ENCODE assay signal across 8 cellular contexts in genomic region chr17:41678907-41679739, GRCh38. TPM values are rescaled to one million over a fixed set of nuclear protein-coding genes. Genes with fewer than 3 reads are reported as not detected.
DNase-seq lines count a peak whose midpoint lies in the region; ATAC-seq and TF ChIP-seq lines count a peak whose summit lies in the region.

No MANE protein-coding gene starts in this region.

- no peak for TF ChIP-seq POLR2A in IMR-90 (IDR thresholded peaks at IDR 0.05; ENCODE audit: low read depth, low read length)

- in situ Hi-C loops in IMR-90 (cut with MboI; ENCODE audit: low sequenced_read_pairs): no loop called here

- peak overlapping the region in 1 of 2 experiments; percentile 74; a peak in 3 of 4 replicates for H4K8ac ChIP-seq in IMR-90 (ENCODE audit: low read depth in 2 of 2, low read length in 2 of 2)

- peaks cover 1% of the 10 kb centered on the region for H3K36me3 Mint-ChIP-seq in activated CD4-positive, alpha-beta T cell treated with anti-CD3 and anti-CD28 coated beads, Interleukin-2, amount 10 ng/mL, durations not matched to agents 24 days and 14 days (ENCODE audit: low read depth)

- H3K23ac ChIP-seq in IMR-90 (ENCODE audit: low read depth, low read length): no peak overlapping the region; the same call in 1 of the 2 replicates

- no peaks in the 10 kb centered on the region for H3K9me1 ChIP-seq in IMR-90 (ENCODE audit: insufficient read depth, low read length)

- peak overlapping the region; percentile 51 for H2BK120ac ChIP-seq in IMR-90 (ENCODE audit: low read depth, low read length)

- DNase-seq in IMR-90: peak; percentile 28
- DNase-seq in activated CD4-positive, alpha-beta T cell treated with anti-CD3 and anti-CD28 coated beads, Interleukin-2, amount 10 ng/mL, durations not matched to agents 24 days and 14 days: peak; percentile 94
- no peak for DNase-seq in HEK293T (ENCODE audit: extremely low spot score)
- DNase-seq in amygdala (lab: John Stamatoyannopoulos, UW): no peak

- H3K27ac Mint-ChIP-seq in activated CD4-positive, alpha-beta T cell treated with anti-CD3 and anti-CD28 coated beads, Interleukin-2, amount 10 ng/mL, durations not matched to agents 24 days and 14 days: peak overlapping the region; percentile 98

- H4K20me1 ChIP-seq in BLaER1 (no peaks in the 10 kb centered on the region), IMR-90 (ENCODE audit: insufficient read depth, low read length) (no peaks in the 10 kb centered on the region)

- no peak overlapping the region for H3K56ac ChIP-seq in IMR-90 (ENCODE audit: extremely low read depth, insufficient read depth, low read length)

- no peak overlapping the region for H3K9ac ChIP-seq in BLaER1
- peak overlapping the region; percentile 38; the same call in 1 of the 2 replicates for H3K9ac ChIP-seq in IMR-90 (ENCODE audit: low read depth, low read length)
- H3K9ac ChIP-seq in rectal smooth muscle tissue (ENCODE audit: low read length): no peak overlapping the region

- H3K4me1 Mint-ChIP-seq in activated CD4-positive, alpha-beta T cell treated with anti-CD3 and anti-CD28 coated beads, Interleukin-2, amount 10 ng/mL, durations not matched to agents 24 days and 14 days: peaks cover 51% of the 10 kb centered on the region

- H3K4ac ChIP-seq in IMR-90 (ENCODE audit: low read depth, low read length): peak overlapping the region; percentile 58

- no peaks in the 10 kb centered on the region for H3K27me3 Mint-ChIP-seq in activated CD4-positive, alpha-beta T cell treated with anti-CD3 and anti-CD28 coated beads, Interleukin-2, amount 10 ng/mL, durations not matched to agents 24 days and 14 days

- H2AK9ac ChIP-seq in IMR-90 (replicated peaks; ENCODE audit: low read depth, low read length, poor library complexity): no peak overlapping the region

- H3K36me3 ChIP-seq in BLaER1 (no peaks in the 10 kb centered on the region), IMR-90 (ENCODE audit: control insufficient read depth, insufficient read depth, low read length) (no peaks in the 10 kb centered on the region), rectal smooth muscle tissue (ENCODE audit: control insufficient read depth, insufficient read depth, low read length) (no peaks in the 10 kb centered on the region)

- H3K14ac ChIP-seq in IMR-90 (replicated peaks; ENCODE audit: low read depth, low read length): peak overlapping the region; percentile 73; the same call in 1 of the 2 replicates

- no peaks in the 10 kb centered on the region for H3K9me3 Mint-ChIP-seq in activated CD4-positive, alpha-beta T cell treated with anti-CD3 and anti-CD28 coated beads, Interleukin-2, amount 10 ng/mL, durations not matched to agents 24 days and 14 days

- CTCF ChIA-PET in IMR-90 (lab: Yijun Ruan, JAX) (interaction anchor here (1.0 to 1.3 kb wide), 3 partner anchors 9 to 13 kb away, joined by 3 to 5 read pairs (median 4); partner anchors contain the start of gene EIF1), HEK293T (lab: Yijun Ruan, JAX) (interaction anchor here (1.2 to 1.8 kb wide), 5 partner anchors 9 to 130 kb away, joined by 4 to 8 read pairs (median 5); partner anchors contain the start of gene EIF1)

- WGBS in IMR-90 (ENCODE audit: extremely low coverage in 2 of 2, insufficient read length in 1 of 2), 2 experiments: 50% methylated on average over 1 of the region's 6 CpGs; no CpG with 5 or more reads in 1 of the 2 experiments

- TF ChIP-seq CTCF in IMR-90 (conservative IDR thresholded peaks at IDR 0.05; ENCODE audit: low read depth, low read length): no peak

- H3K27me3 ChIP-seq in BLaER1: peaks cover 7% of the 10 kb centered on the region; the same call in 1 of the 2 replicates
- H3K27me3 ChIP-seq in IMR-90 (ENCODE audit: control insufficient read depth, insufficient read depth, low read length): peaks cover 12% of the 10 kb centered on the region
- H3K27me3 ChIP-seq in rectal smooth muscle tissue (ENCODE audit: control insufficient read depth, insufficient read depth, low read length): no peaks in the 10 kb centered on the region

- H3K79me1 ChIP-seq in IMR-90 (ENCODE audit: low read depth in 1 of 2, low read length in 2 of 2): no peaks in the 10 kb centered on the region

- H3K4me3 Mint-ChIP-seq in activated CD4-positive, alpha-beta T cell treated with anti-CD3 and anti-CD28 coated beads, Interleukin-2, amount 10 ng/mL, durations not matched to agents 24 days and 14 days: peak overlapping the region; percentile 86

- H3K9me3 ChIP-seq in BLaER1 (peaks cover 18% of the 10 kb centered on the region), IMR-90 (ENCODE audit: control insufficient read depth, insufficient read depth, low read length) (no peaks in the 10 kb centered on the region)

- BruUV-seq in IMR-90 (replicated peaks; lab: Mats Ljungman, UMichigan): no TSS peak

- peak overlapping the region; percentile 80 for H2AFZ ChIP-seq in IMR-90 (replicated peaks; ENCODE audit: low read length, poor library complexity)

- peak overlapping the region; percentile 79 for H4K5ac ChIP-seq in IMR-90 (ENCODE audit: low read depth, low read length)

- H3K18ac ChIP-seq in IMR-90 (ENCODE audit: low read depth, low read length): peak overlapping the region; percentile 73

- ATAC-seq in GM19395 (IDR thresholded peaks at IDR 0.05; ENCODE audit: unreplicated experiment) (peak; percentile 56), IMR-90 (ENCODE audit: low read depth) (peak; percentile 57), esophagus mucosa (peak; percentile 80)

- H3K27ac ChIP-seq in BLaER1: peak overlapping the region; percentile 7; the same call in 1 of the 2 replicates
- H3K27ac ChIP-seq in IMR-90 (ENCODE audit: insufficient read depth, low read length): peak overlapping the region; percentile 47; the same call in 1 of the 2 replicates
- H3K27ac ChIP-seq in rectal smooth muscle tissue (ENCODE audit: low read depth, low read length): no peak overlapping the region

- 0 out of 2 replicates have a peak overlapping the region, but pooled peaks have one; percentile 6 for H2AK5ac ChIP-seq in IMR-90 (ENCODE audit: low read depth, low read length)

- peak overlapping the region; percentile 10; the same call in 1 of the 2 replicates for H4K91ac ChIP-seq in IMR-90 (ENCODE audit: insufficient read depth, low read depth, low read length)

- POLR2A ChIA-PET in IMR-90 (lab: Charles Lee; ENCODE audit: unreplicated experiment) (interaction anchor here (0.6 to 1.7 kb wide), 2 partner anchors 10 to 860 kb away, joined by 3 to 9 read pairs; partner anchors contain the start of gene EIF1), HEK293T (lab: Yijun Ruan, JAX) (interaction anchor here (6.5 kb wide), 1 partner anchor 10 kb away, joined by 131 read pairs; the partner anchor contains the start of gene EIF1)

- H3K4me3 ChIP-seq in BLaER1 (no peak overlapping the region), IMR-90 (ENCODE audit: insufficient read depth, low read depth, low read length) (peak overlapping the region; percentile 28; the same call in 1 of the 2 replicates), rectal smooth muscle tissue (ENCODE audit: low read length) (peak overlapping the region; percentile 47)

- H2BK20ac ChIP-seq in IMR-90 (ENCODE audit: low read depth, low read length): peak overlapping the region; percentile 59; the same call in 1 of the 2 replicates

- peak overlapping the region; percentile 61 for H2BK5ac ChIP-seq in IMR-90 (ENCODE audit: low read depth, low read length, poor library complexity, severe bottlenecking)

- dilution Hi-C loops in IMR-90 (cut with HindIII; ENCODE audit: low sequenced_read_pairs, unreplicated experiment): no loop called here

- TF ChIP-seq RAD21 in IMR-90 (IDR thresholded peaks at IDR 0.05; ENCODE audit: low read length): no peak

- peak overlapping the region; percentile 47; the same call in 1 of the 3 replicates for H2BK15ac ChIP-seq in IMR-90 (ENCODE audit: low read depth, low read length)

- peaks cover 27% of the 10 kb centered on the region for H3K4me1 ChIP-seq in BLaER1
- H3K4me1 ChIP-seq in IMR-90 (ENCODE audit: control insufficient read depth, insufficient read depth, low read length): peaks cover 6% of the 10 kb centered on the region
- no peaks in the 10 kb centered on the region for H3K4me1 ChIP-seq in rectal smooth muscle tissue (ENCODE audit: control insufficient read depth, insufficient read depth, low read length)

- H3K4me2 ChIP-seq in BLaER1 (peak overlapping the region; percentile 48), IMR-90 (ENCODE audit: low read depth, low read length) (peak overlapping the region; percentile 88)

- intact Hi-C loops in IMR-90 (cut with micrococcal nuclease): no loop called here
- intact Hi-C loops in activated CD4-positive, alpha-beta T cell treated with anti-CD3 and anti-CD28 coated beads, Interleukin-2, amount 10 ng/mL, durations not matched to agents 24 days and 14 days (cut with micrococcal nuclease): loop anchor here (1.0 kb wide), 2 partner anchors 9 to 10 kb away; partner anchors contain the start of gene EIF1

TF ChIP-seq in HEK293T, 16 proteins besides CTCF, POLR2A, EP300 and RAD21 (continues in another document):
- TF ChIP-seq NFRKB (IDR thresholded peaks at IDR 0.05): no peak

RNA-seq across cellular contexts. Expression of gene EIF1, which starts 9.6 kb away (rescaled TPM):
- total RNA-seq in IMR-90 (2012; rRNA removed): 89.4 and 102 TPM in 2 replicates
- 381 and 388 TPM in 2 replicates for polyA plus RNA-seq in IMR-90 (2012; rRNA removed)
- 195 and 266 TPM in 2 replicates for polyA plus RNA-seq in IMR-90 (2012; cell fraction: cytosol; rRNA removed)
- 262 and 802 TPM in 2 replicates for polyA plus RNA-seq in IMR-90 (2012; cell fraction: nucleus; rRNA removed; ENCODE audit: low replicate concordance)
- total RNA-seq in activated CD4-positive, alpha-beta T cell treated with anti-CD3 and anti-CD28 coated beads, Interleukin-2, amount 10 ng/mL, durations not matched to agents 24 days and 14 days: 837 and 858 TPM in 2 replicates
- total RNA-seq in esophagus mucosa: 725 TPM

RNA-seq across cellular contexts. Expression of gene GAST, which starts 33.0 kb away (rescaled TPM):
- not detected in 2 replicates for total RNA-seq in IMR-90 (2012; rRNA removed)
- not detected in 2 replicates for polyA plus RNA-seq in IMR-90 (2012; rRNA removed)
- polyA plus RNA-seq in IMR-90 (2012; cell fraction: cytosol; rRNA removed): not detected in 2 replicates
- not detected in 2 replicates for polyA plus RNA-seq in IMR-90 (2012; cell fraction: nucleus; rRNA removed; ENCODE audit: low replicate concordance)
- not detected in 2 replicates for total RNA-seq in activated CD4-positive, alpha-beta T cell treated with anti-CD3 and anti-CD28 coated beads, Interleukin-2, amount 10 ng/mL, durations not matched to agents 24 days and 14 days
- total RNA-seq in esophagus mucosa: not detected

RNA-seq across cellular contexts. Expression of gene KRT17, which starts 54.7 kb away (rescaled TPM):
- total RNA-seq in IMR-90 (2012; rRNA removed) (2.5 TPM in 2 replicates), esophagus mucosa (380 TPM)
- 4.6 and 5.3 TPM in 2 replicates for polyA plus RNA-seq in IMR-90 (2012; rRNA removed)
- polyA plus RNA-seq in IMR-90 (2012; cell fraction: cytosol; rRNA removed): 5.6 and 6.7 TPM in 2 replicates
- 1.6 and 2.2 TPM in 2 replicates for polyA plus RNA-seq in IMR-90 (2012; cell fraction: nucleus; rRNA removed; ENCODE audit: low replicate concordance)
- total RNA-seq in activated CD4-positive, alpha-beta T cell treated with anti-CD3 and anti-CD28 coated beads, Interleukin-2, amount 10 ng/mL, durations not matched to agents 24 days and 14 days: not detected in 2 replicates

RNA-seq across cellular contexts. Expression of gene HAP1, which starts 55.3 kb away (rescaled TPM):
- under 0.01 TPM in 1 of 2 replicates, not detected in the other for total RNA-seq in IMR-90 (2012; rRNA removed)
- polyA plus RNA-seq in IMR-90 (2012; rRNA removed): 0.09 and 0.11 TPM in 2 replicates
- polyA plus RNA-seq in IMR-90 (2012; cell fraction: cytosol; rRNA removed): 0.02 and 0.03 TPM in 2 replicates
- polyA plus RNA-seq in IMR-90 (2012; cell fraction: nucleus; rRNA removed; ENCODE audit: low replicate concordance): 1.1 and 1.3 TPM in 2 replicates
- total RNA-seq in activated CD4-positive, alpha-beta T cell treated with anti-CD3 and anti-CD28 coated beads, Interleukin-2, amount 10 ng/mL, durations not matched to agents 24 days and 14 days: 0.02 and 0.05 TPM in 2 replicates
- 1.4 TPM for total RNA-seq in esophagus mucosa

Comparison
In these comparisons a context has a peak if more than half of its experiments do, and no peak if none do; other contexts are left out.
1. DNase-seq: peak in IMR-90 (single experiment) and activated CD4-positive, alpha-beta T cell treated with anti-CD3 and anti-CD28 coated beads, Interleukin-2, amount 10 ng/mL, durations not matched to agents 24 days and 14 days (single experiment); none in HEK293T (single experiment) and amygdala (0 of 56).
2. RNA of gene KRT17, which starts 54.7 kb away (total RNA-seq): 380 TPM in esophagus mucosa (single experiment); 2.5 TPM in IMR-90 and not detected in activated CD4-positive, alpha-beta T cell treated with anti-CD3 and anti-CD28 coated beads, Interleukin-2, amount 10 ng/mL, durations not matched to agents 24 days and 14 days; every median in the first group is over 100 times any median in the second.
3. Peak in every context shown above with its lines, with median percentiles within 50 percentile points of each other: ATAC-seq.